In genomic region chr10:69715156-69715898, GRCh38 we compare ENCODE assay signal across 18 cellular contexts.
DNase-seq lines count a peak whose midpoint lies in the region; TF ChIP-seq lines count a peak whose summit lies in the region.
"Had no signal": no experiment of that assay in that cellular context is flagged by ENCODE, and none has a peak within 500 bp of the region (broad histone marks: within the 10 kb centered on the region; RNA-seq: fewer than 3 reads in every experiment).

No MANE protein-coding gene starts in this region.

- H3K9me3 ChIP-seq in adipocyte (ENCODE audit: control insufficient read depth, low read length), result no peaks in the 10 kb centered on the region
- H3K9me3 ChIP-seq: lower lobe of right lung, MG63 had no signal

- H3K4me3 ChIP-seq in AG10803 (ENCODE audit: low read length) (no peak overlapping the region), adipocyte (ENCODE audit: low read length) (no peak overlapping the region), fibroblast of mammary gland (ENCODE audit: control insufficient read depth, low read depth, low read length) (no peak overlapping the region)
- H3K4me3 ChIP-seq: lower lobe of right lung, MG63 had no signal

- DNase-seq in AG10803 (ENCODE audit: low read depth), result peak; percentile 27
- peak; percentile 64 for DNase-seq in adipocyte (ENCODE audit: low read depth)
- peak; percentile 55 for DNase-seq in fibroblast of mammary gland (ENCODE audit: low read depth)
- peak; percentile 56 for DNase-seq in renal cortical epithelial cell (ENCODE audit: low read depth)
- DNase-seq in NCI-H2196 treated with DMSO at 0.1 percent for 48 hours (lab: John Stamatoyannopoulos, UW; ENCODE audit: unreplicated experiment), result no peak
- no peak for DNase-seq in stimulated activated naive CD4-positive, alpha-beta T cell (lab: John Stamatoyannopoulos, UW)
- no peak for DNase-seq in activated gamma-delta T cell (lab: John Stamatoyannopoulos, UW)
- DNase-seq in NCI-H146 treated with DMSO at 0.1 percent for 48 hours (lab: John Stamatoyannopoulos, UW; ENCODE audit: unreplicated experiment), result no peak
- DNase-seq: activated CD4-positive, alpha-beta memory T cell treated with anti-CD3 and anti-CD28 coated beads, Interleukin-2, amount 10 ng/mL, durations not matched to agents 7 days and 5 days; activated T-cell treated with anti-CD3 and anti-CD28 coated beads, Interleukin-2, amount 50 U/mL, for 48 hours; COR-L47; lower lobe of right lung; MG63; naive thymus-derived CD4-positive, alpha-beta T cell; NCI-H187 treated with DMSO at 0.1 percent for 48 hours; NCI-H510A treated with DMSO at 0.1 percent for 48 hours; SHP77; stimulated activated naive CD8-positive, alpha-beta T cell treated with anti-CD3 and anti-CD28 coated beads, Interleukin-15, Interleukin-2, amounts not matched to agents 100 U/mL and 50 U/mL, for 24 hours had no signal

- H3K9ac ChIP-seq in adipocyte (ENCODE audit: low read length), result no peak overlapping the region

- peaks cover 44% of the 10 kb centered on the region for H3K27me3 ChIP-seq in adipocyte (replicated peaks; ENCODE audit: control insufficient read depth, insufficient read depth, low read length)
- H3K27me3 ChIP-seq: MG63 had no signal

- no peak for TF ChIP-seq CTCF in AG10803 (conservative IDR thresholded peaks at IDR 0.05; ENCODE audit: low read length)
- no peak for TF ChIP-seq CTCF in fibroblast of mammary gland (conservative IDR thresholded peaks at IDR 0.05; ENCODE audit: control insufficient read depth, insufficient read depth, low read depth, low read length)

- peaks cover 13% of the 10 kb centered on the region for H3K4me1 ChIP-seq in adipocyte (ENCODE audit: control insufficient read depth, insufficient read depth, low read length)
- H3K4me1 ChIP-seq: lower lobe of right lung had no signal

- no peaks in the 10 kb centered on the region for H3K36me3 ChIP-seq in adipocyte (ENCODE audit: control insufficient read depth, insufficient read depth, low read length, severe bottlenecking)
- H3K36me3 ChIP-seq: lower lobe of right lung, MG63 had no signal

Comparison
In these comparisons a context has a peak if more than half of its experiments do, and no peak if none do; other contexts are left out.
1. DNase-seq: peak in AG10803 (single experiment), adipocyte (single experiment), fibroblast of mammary gland (single experiment) and renal cortical epithelial cell (single experiment); none in NCI-H2196 treated with DMSO at 0.1 percent for 48 hours (single experiment), stimulated activated naive CD4-positive, alpha-beta T cell (0 of 6), activated gamma-delta T cell (single experiment) and NCI-H146 treated with DMSO at 0.1 percent for 48 hours (single experiment).